Comparison of ENCODE assay signal across 9 cellular contexts in the genomic region with DNA sequence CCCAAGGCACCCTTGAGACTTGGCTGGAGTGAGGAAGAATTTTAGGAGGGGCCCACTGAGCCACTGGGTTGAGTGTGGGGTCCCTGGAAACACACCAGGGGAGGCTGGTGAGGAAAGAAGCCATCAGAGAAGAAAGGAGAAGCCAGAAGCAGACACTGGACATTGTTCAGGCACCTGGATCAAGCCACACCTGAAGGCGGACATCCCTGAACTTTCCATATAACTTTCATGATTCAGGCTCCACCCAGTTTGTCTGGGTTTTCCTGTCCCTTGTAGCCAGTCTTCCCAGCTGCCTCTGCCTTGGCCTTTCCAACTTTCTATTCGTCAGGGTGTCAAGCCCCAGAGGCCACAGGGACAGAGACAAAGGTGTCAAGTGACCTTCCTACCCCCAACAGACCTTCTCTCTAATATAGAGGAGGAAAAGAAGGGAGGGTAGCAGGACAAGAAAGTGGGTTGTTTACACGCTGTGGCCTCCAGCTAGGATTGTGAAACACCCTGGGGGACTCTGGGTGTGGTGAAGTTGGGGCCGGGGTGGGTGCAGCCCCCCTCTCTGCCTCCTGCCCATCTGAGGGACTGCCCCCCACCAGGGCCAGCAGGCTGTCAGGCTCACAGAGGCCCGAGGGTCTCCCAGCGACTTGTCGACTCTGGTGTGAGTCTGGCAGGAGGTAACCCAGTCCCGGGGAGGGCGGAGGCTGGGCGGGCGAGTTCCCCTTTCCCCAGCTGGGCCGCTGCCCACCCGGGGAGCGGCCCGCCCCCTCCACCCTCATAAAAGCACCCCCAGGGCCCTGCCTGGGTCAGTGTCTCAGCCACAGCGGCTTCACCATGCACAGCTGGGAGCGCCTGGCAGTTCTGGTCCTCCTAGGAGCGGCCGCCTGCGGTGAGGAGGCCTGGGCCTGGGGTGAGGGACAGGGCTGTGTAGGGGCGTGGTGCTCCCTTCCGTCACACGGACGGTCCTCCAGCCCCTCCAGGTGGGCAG. TPM values are rescaled to one million over a fixed set of nuclear protein-coding genes. Genes with fewer than 3 reads are reported as not detected.
A peak's percentile ranks its signal among the peaks of the same experiment; 100 is the strongest.
DNase-seq lines count a peak whose midpoint lies in the region; ATAC-seq and TF ChIP-seq lines count a peak whose summit lies in the region.
"Had no signal": no experiment of that assay in that cellular context is flagged by ENCODE, and none has a peak within 500 bp of the region (broad histone marks: within the 10 kb centered on the region; RNA-seq: fewer than 3 reads in every experiment).

CFD (plus strand) TSS at position 797 of the 976 bp plus-strand sequence; CDS start at position 823, 26 bp downstream.

- H3K27ac ChIP-seq in CD8-positive, alpha-beta memory T cell (ENCODE audit: low read depth, low read length) = peak within 1 kb of the TSS; percentile 64
- H3K27ac ChIP-seq in OCI-LY7 (ENCODE audit: low read depth, low read length, poor library complexity, severe bottlenecking) (no peak within 1 kb of the TSS), parathyroid adenoma (no peak within 1 kb of the TSS)

- H3K27ac Mint-ChIP-seq in CD8-positive, alpha-beta memory T cell = no peak within 1 kb of the TSS
- H3K27ac Mint-ChIP-seq: activated CD8-positive, alpha-beta T cell treated with anti-CD3 and anti-CD28 coated beads for 36 hours had no signal

- no peak for DNase-seq in CD8-positive, alpha-beta memory T cell
- no peak for DNase-seq in OCI-LY7 (ENCODE audit: low spot score)
- DNase-seq in Right ventricle myocardium inferior (ENCODE audit: missing footprints) = peak; percentile 90
- DNase-seq in stimulated activated CD4-positive, alpha-beta T cell treated with anti-CD3 and anti-CD28 coated beads, Interleukin-2, amount 100 ng/mL, for 24 hours = no peak
- DNase-seq: activated CD8-positive, alpha-beta T cell treated with anti-CD3 and anti-CD28 coated beads for 36 hours had no signal

- CTCF ChIA-PET in CD8-positive, alpha-beta memory T cell (lab: Charles Lee) = interaction anchor here (1.2 to 3.8 kb wide), 4 partner anchors 48 to 125 kb away, joined by 3 to 22 read pairs (median 8); partner anchors contain the start of gene WDR18
- CTCF ChIA-PET in OCI-LY7 (lab: Charles Lee; ENCODE audit: unreplicated experiment) = no interaction called here

- POLR2A ChIA-PET in CD8-positive, alpha-beta memory T cell (lab: Charles Lee) = interaction anchor here (0.9 kb wide), 1 partner anchor 52 kb away, joined by 3 read pairs; no protein-coding TSS in a partner anchor
- POLR2A ChIA-PET in OCI-LY7 (lab: Charles Lee) = no interaction called here

- H3K9me2 ChIP-seq in OCI-LY7 (ENCODE audit: insufficient read depth, low read length) = no peaks in the 10 kb centered on the region

- no peaks in the 10 kb centered on the region for H3K36me3 Mint-ChIP-seq in CD8-positive, alpha-beta memory T cell

- H2AFZ ChIP-seq in OCI-LY7 (ENCODE audit: low read length) (no peak within 1 kb of the TSS), parathyroid adenoma (peak within 1 kb of the TSS; percentile 77)

- no TSS peak for BruUV-seq in OCI-LY7 (replicated peaks; lab: Mats Ljungman, UMichigan)

- no peak within 1 kb of the TSS for H3K9ac ChIP-seq in parathyroid adenoma

- TF ChIP-seq CTCF in OCI-LY7 (conservative IDR thresholded peaks at IDR 0.05; ENCODE audit: low read length) = no peak
- no peak for TF ChIP-seq CTCF in parathyroid adenoma (IDR thresholded peaks at IDR 0.05)

- peaks cover 23% of the 10 kb centered on the region for H3K4me1 ChIP-seq in CD8-positive, alpha-beta memory T cell (ENCODE audit: insufficient read depth, low read length)
- H3K4me1 ChIP-seq in OCI-LY7 (ENCODE audit: insufficient read depth, low read length, poor library complexity, severe bottlenecking) = peaks cover 19% of the 10 kb centered on the region
- H3K4me1 ChIP-seq in parathyroid adenoma = no peaks in the 10 kb centered on the region

- peaks cover 6 to 10% of the 10 kb centered on the region in 2 donors for H3K27me3 Mint-ChIP-seq in CD8-positive, alpha-beta memory T cell

- peak within 1 kb of the TSS in 2 of 7 donors; percentile 28 to 47 for H3K4me3 Mint-ChIP-seq in CD8-positive, alpha-beta memory T cell

- H3K79me2 ChIP-seq in OCI-LY7 (ENCODE audit: insufficient read depth, low read depth, low read length) (no peaks in the 10 kb centered on the region), parathyroid adenoma (no peaks in the 10 kb centered on the region)

- H3K4me2 ChIP-seq in OCI-LY7 (ENCODE audit: low read length) = peak within 1 kb of the TSS; percentile 50; the same call in 1 of the 2 replicates
- peak within 1 kb of the TSS; percentile 65 for H3K4me2 ChIP-seq in parathyroid adenoma (ENCODE audit: low read length)

- H3K4me3 ChIP-seq in CD8-positive, alpha-beta memory T cell (ENCODE audit: low read length) = no peak within 1 kb of the TSS
- H3K4me3 ChIP-seq in OCI-LY7 (ENCODE audit: low read depth, low read length, poor library complexity, severe bottlenecking) (peak within 1 kb of the TSS; percentile 44), parathyroid adenoma (ENCODE audit: low read depth, low read length) (peak within 1 kb of the TSS; percentile 44)

- no peaks in the 10 kb centered on the region for H3K9me3 ChIP-seq in CD8-positive, alpha-beta memory T cell (ENCODE audit: low read length)
- no peaks in the 10 kb centered on the region for H3K9me3 ChIP-seq in OCI-LY7 (ENCODE audit: low read length)
- no peaks in the 10 kb centered on the region for H3K9me3 ChIP-seq in parathyroid adenoma (ENCODE audit: control insufficient read depth, low read length)

- H4K20me1 ChIP-seq in OCI-LY7 (ENCODE audit: insufficient read depth, low read length) = no peaks in the 10 kb centered on the region

- ATAC-seq in Right ventricle myocardium inferior (peak; percentile 77), HG03521 (IDR thresholded peaks at IDR 0.05; ENCODE audit: unreplicated experiment) (no peak), GM21717 (IDR thresholded peaks at IDR 0.05; ENCODE audit: unreplicated experiment) (no peak), HG03520 (IDR thresholded peaks at IDR 0.05; ENCODE audit: unreplicated experiment) (no peak)
- ATAC-seq: activated CD8-positive, alpha-beta T cell treated with anti-CD3 and anti-CD28 coated beads for 36 hours had no signal

- intact Hi-C loops in OCI-LY7 (cut with micrococcal nuclease; ENCODE audit: unreplicated experiment) (no loop called here), Right ventricle myocardium inferior (cut with DNase I) (no loop called here)

- peaks cover 11 to 18% (median 15%) of the 10 kb centered on the region in 3 donors for H3K4me1 Mint-ChIP-seq in CD8-positive, alpha-beta memory T cell

- no peaks in the 10 kb centered on the region for H3K9me3 Mint-ChIP-seq in CD8-positive, alpha-beta memory T cell
- H3K9me3 Mint-ChIP-seq: activated CD8-positive, alpha-beta T cell treated with anti-CD3 and anti-CD28 coated beads for 36 hours had no signal

- peaks cover 13% of the 10 kb centered on the region for H3K27me3 ChIP-seq in CD8-positive, alpha-beta memory T cell (ENCODE audit: insufficient read depth, low read length, poor library complexity, severe bottlenecking)
- no peaks in the 10 kb centered on the region for H3K27me3 ChIP-seq in parathyroid adenoma (ENCODE audit: control insufficient read depth, insufficient read depth, low read length)

- H3K36me3 ChIP-seq in CD8-positive, alpha-beta memory T cell (ENCODE audit: insufficient read depth, low read length) = no peaks in the 10 kb centered on the region
- H3K36me3 ChIP-seq in OCI-LY7 (ENCODE audit: insufficient read depth, low read length) (no peaks in the 10 kb centered on the region), parathyroid adenoma (ENCODE audit: control insufficient read depth, insufficient read depth, low read length) (no peaks in the 10 kb centered on the region)

RNA-seq across cellular contexts. Expression of gene CFD, which starts in this region (rescaled TPM):
- total RNA-seq in CD8-positive, alpha-beta memory T cell = 1 to 10 TPM in 1 of 2 experiments, under 1 TPM in 1; 0.89 to 1.5 TPM
- 6.9 TPM for polyA plus RNA-seq in CD8-positive, alpha-beta memory T cell
- 0.35 TPM in 1 of 2 replicates, not detected in the other for total RNA-seq in OCI-LY7 (2014; rRNA removed; shearing (Covaris generic))
- total RNA-seq in OCI-LY7 (2022) (not detected in 2 replicates), Right ventricle myocardium inferior (655 TPM)

Comparison
In these comparisons a context has a peak if more than half of its experiments do, and no peak if none do; other contexts are left out.
1. RNA of gene CFD (total RNA-seq): 655 TPM in Right ventricle myocardium inferior (single experiment); 0.89 to 1.5 TPM in CD8-positive, alpha-beta memory T cell and 0.35 TPM in OCI-LY7; every median in the first group is over 100 times any median in the second.